In genomic region chr6:30717129-30717844, GRCh38 we compare ENCODE assay signal across 8 cellular contexts. TPM values are rescaled to one million over a fixed set of nuclear protein-coding genes. Genes with fewer than 3 reads are reported as not detected.
A peak's percentile ranks its signal among the peaks of the same experiment; 100 is the strongest.
DNase-seq lines count a peak whose midpoint lies in the region; ATAC-seq and TF ChIP-seq lines count a peak whose summit lies in the region.

A gene with protein sequence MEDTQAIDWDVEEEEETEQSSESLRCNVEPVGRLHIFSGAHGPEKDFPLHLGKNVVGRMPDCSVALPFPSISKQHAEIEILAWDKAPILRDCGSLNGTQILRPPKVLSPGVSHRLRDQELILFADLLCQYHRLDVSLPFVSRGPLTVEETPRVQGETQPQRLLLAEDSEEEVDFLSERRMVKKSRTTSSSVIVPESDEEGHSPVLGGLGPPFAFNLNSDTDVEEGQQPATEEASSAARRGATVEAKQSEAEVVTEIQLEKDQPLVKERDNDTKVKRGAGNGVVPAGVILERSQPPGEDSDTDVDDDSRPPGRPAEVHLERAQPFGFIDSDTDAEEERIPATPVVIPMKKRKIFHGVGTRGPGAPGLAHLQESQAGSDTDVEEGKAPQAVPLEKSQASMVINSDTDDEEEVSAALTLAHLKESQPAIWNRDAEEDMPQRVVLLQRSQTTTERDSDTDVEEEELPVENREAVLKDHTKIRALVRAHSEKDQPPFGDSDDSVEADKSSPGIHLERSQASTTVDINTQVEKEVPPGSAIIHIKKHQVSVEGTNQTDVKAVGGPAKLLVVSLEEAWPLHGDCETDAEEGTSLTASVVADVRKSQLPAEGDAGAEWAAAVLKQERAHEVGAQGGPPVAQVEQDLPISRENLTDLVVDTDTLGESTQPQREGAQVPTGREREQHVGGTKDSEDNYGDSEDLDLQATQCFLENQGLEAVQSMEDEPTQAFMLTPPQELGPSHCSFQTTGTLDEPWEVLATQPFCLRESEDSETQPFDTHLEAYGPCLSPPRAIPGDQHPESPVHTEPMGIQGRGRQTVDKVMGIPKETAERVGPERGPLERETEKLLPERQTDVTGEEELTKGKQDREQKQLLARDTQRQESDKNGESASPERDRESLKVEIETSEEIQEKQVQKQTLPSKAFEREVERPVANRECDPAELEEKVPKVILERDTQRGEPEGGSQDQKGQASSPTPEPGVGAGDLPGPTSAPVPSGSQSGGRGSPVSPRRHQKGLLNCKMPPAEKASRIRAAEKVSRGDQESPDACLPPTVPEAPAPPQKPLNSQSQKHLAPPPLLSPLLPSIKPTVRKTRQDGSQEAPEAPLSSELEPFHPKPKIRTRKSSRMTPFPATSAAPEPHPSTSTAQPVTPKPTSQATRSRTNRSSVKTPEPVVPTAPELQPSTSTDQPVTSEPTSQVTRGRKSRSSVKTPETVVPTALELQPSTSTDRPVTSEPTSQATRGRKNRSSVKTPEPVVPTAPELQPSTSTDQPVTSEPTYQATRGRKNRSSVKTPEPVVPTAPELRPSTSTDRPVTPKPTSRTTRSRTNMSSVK (N-terminal part only) (minus strand): TSS chr6:30717281. CDS start chr6:30715175, 2,106 bp downstream.

- H3K4me3 Mint-ChIP-seq in T-helper 17 cell, result peak within 1 kb of the TSS; percentile 92
- peak within 1 kb of the TSS; percentile 99 for H3K4me3 Mint-ChIP-seq in progenitor cell of endocrine pancreas (ENCODE audit: low read depth)

- H3K27me3 Mint-ChIP-seq in T-helper 17 cell, result no peaks in the 10 kb centered on the region
- no peaks in the 10 kb centered on the region for H3K27me3 Mint-ChIP-seq in progenitor cell of endocrine pancreas

- intact Hi-C loops in left cardiac atrium (cut with DNase I), result no loop called here

- TF ChIP-seq POLR2A in GM15510 (IDR thresholded peaks at IDR 0.05; ENCODE audit: borderline replicate concordance, extremely low read depth, insufficient read length), result peak; percentile 93

- peaks cover 45% of the 10 kb centered on the region for H3K4me1 Mint-ChIP-seq in T-helper 17 cell
- peaks cover 26% of the 10 kb centered on the region for H3K4me1 Mint-ChIP-seq in progenitor cell of endocrine pancreas (ENCODE audit: low read depth)

- no peaks in the 10 kb centered on the region for H3K9me3 ChIP-seq in T-helper 17 cell (ENCODE audit: control insufficient read depth, low read length, poor library complexity, severe bottlenecking)

- peak; percentile 39 for TF ChIP-seq CTCF in progenitor cell of endocrine pancreas (IDR thresholded peaks at IDR 0.05; ENCODE audit: unreplicated experiment)

- H3K36me3 Mint-ChIP-seq in T-helper 17 cell (ENCODE audit: low read depth) (peaks cover 12% of the 10 kb centered on the region), progenitor cell of endocrine pancreas (ENCODE audit: insufficient read depth) (peaks cover 30% of the 10 kb centered on the region)

- DNase-seq in NCI-H1694 treated with DMSO at 0.1 percent for 48 hours (lab: John Stamatoyannopoulos, UW), result peak; percentile 98
- DNase-seq in T-helper 17 cell, result peak; percentile 92 to 98 (median 93)
- DNase-seq in amygdala (lab: John Stamatoyannopoulos, UW), result peak; percentile 41 to 100 (median 99)
- peak; percentile 100 for DNase-seq in left cardiac atrium
- peak; percentile 95 for DNase-seq in progenitor cell of endocrine pancreas (ENCODE audit: low spot score, unreplicated experiment)
- DNase-seq in ureter (ENCODE audit: low spot score), result peak; percentile 99

- ATAC-seq in HG02885 (IDR thresholded peaks at IDR 0.05; ENCODE audit: poor library complexity, unreplicated experiment), result peak; percentile 74
- ATAC-seq in T-helper 17 cell, result peak; percentile 80
- peak; percentile 83 to 84 for ATAC-seq in left cardiac atrium

- peaks cover 3% of the 10 kb centered on the region for H3K9me3 Mint-ChIP-seq in progenitor cell of endocrine pancreas (ENCODE audit: low read depth)

- H3K27ac Mint-ChIP-seq in T-helper 17 cell, result peak within 1 kb of the TSS; percentile 97
- peak within 1 kb of the TSS; percentile 99 for H3K27ac Mint-ChIP-seq in progenitor cell of endocrine pancreas

RNA-seq across cellular contexts. Expression of the gene that starts here (rescaled TPM):
- total RNA-seq in T-helper 17 cell (10 to 100 TPM; 37.4 to 46.5 TPM), left cardiac atrium (10 to 100 TPM; 19.1 to 25.6 TPM), progenitor cell of endocrine pancreas (58.5 and 67.6 TPM in 2 replicates), ureter (41.1 TPM)

Comparison
In these comparisons a context has a peak if more than half of its experiments do, and no peak if none do; other contexts are left out.
1. Peak in every context shown above with its lines: DNase-seq and ATAC-seq.